Comparison of ENCODE assay signal across 18 cellular contexts in genomic region chr12:122899887-122900286, GRCh38. TPM values are rescaled to one million over a fixed set of nuclear protein-coding genes. Genes with fewer than 3 reads are reported as not detected.
DNase-seq lines count a peak whose midpoint lies in the region; ATAC-seq and TF ChIP-seq lines count a peak whose summit lies in the region.
"Had no signal": no experiment of that assay in that cellular context is flagged by ENCODE, and none has a peak within 500 bp of the region (broad histone marks: within the 10 kb centered on the region; RNA-seq: fewer than 3 reads in every experiment).

No MANE protein-coding gene starts in this region.

- peak overlapping the region; percentile 33 for H3K4me3 Mint-ChIP-seq in memory B cell
- H3K4me3 Mint-ChIP-seq: activated T-helper 1 cell treated with anti-CD3 and anti-CD28 coated beads, Interleukin-12 subunit alpha, Interleukin-12 subunit beta, Interleukin-2, Interleukin-4 antibody, amounts not matched to agents 30 ng/mL and 10 ng/mL and 1 ng/mL, durations not matched to agents 14 hours and 24 hours and 36 hours had no signal

- H2AFZ ChIP-seq in mammary epithelial cell (ENCODE audit: low read depth, low read length) = no peak overlapping the region
- H2AFZ ChIP-seq in MM.1S (ENCODE audit: low read length) = no peak overlapping the region

- no peaks in the 10 kb centered on the region for H3K36me3 Mint-ChIP-seq in memory B cell

- no peaks in the 10 kb centered on the region for H3K27me3 ChIP-seq in mammary epithelial cell (ENCODE audit: insufficient read depth, low read length)
- no peaks in the 10 kb centered on the region for H3K27me3 ChIP-seq in breast epithelium
- H3K27me3 ChIP-seq in MM.1S (replicated peaks; ENCODE audit: insufficient read depth, low read length) = no peaks in the 10 kb centered on the region
- no peaks in the 10 kb centered on the region for H3K27me3 ChIP-seq in right cardiac atrium (ENCODE audit: control insufficient read depth, insufficient read depth)
- H3K27me3 ChIP-seq: dorsolateral prefrontal cortex, pancreas, sigmoid colon had no signal

- H3K79me2 ChIP-seq in mammary epithelial cell (ENCODE audit: insufficient read depth, low read length) (peaks cover 14% of the 10 kb centered on the region), MM.1S (ENCODE audit: low read length) (peaks cover 24% of the 10 kb centered on the region)

- no peak for DNase-seq in mammary epithelial cell
- no peak for DNase-seq in breast epithelium (ENCODE audit: low spot score in 2 of 2)
- no peak for DNase-seq in MM.1S
- no peak for DNase-seq in memory B cell (ENCODE audit: low spot score in 2 of 2)
- DNase-seq in right cardiac atrium = no peak
- no peak for DNase-seq in GM13977 (ENCODE audit: low spot score)
- DNase-seq: COR-L47, hypothalamus, NCI-H1436 treated with DMSO at 0.1 percent for 48 hours, NCI-H524 treated with DMSO at 0.1 percent for 48 hours, SW 1271 had no signal

- in situ Hi-C loops in mammary epithelial cell (cut with MboI; ENCODE audit: low sequenced_read_pairs in 2 of 2) (loop anchor here in 1 of 2 donors (25.0 kb wide), 1 partner anchor 337 kb away; the partner anchor contains the start of genes MPHOSPH9 and MTRFR), GM13977 (cut with MboI; ENCODE audit: low pct_unique_long_range_greater_than_20kb, low sequenced_read_pairs, unreplicated experiment) (no loop called here)

- H3F3A ChIP-seq in MM.1S (ENCODE audit: insufficient read depth, low read length) = peaks cover 37% of the 10 kb centered on the region

- H4K20me1 ChIP-seq in mammary epithelial cell (ENCODE audit: insufficient read depth, low read length) = no peaks in the 10 kb centered on the region
- no peaks in the 10 kb centered on the region for H4K20me1 ChIP-seq in MM.1S (ENCODE audit: insufficient read depth, low read length)

- dilution Hi-C loops in mammary epithelial cell (cut with HindIII; ENCODE audit: low sequenced_read_pairs) = loop anchor here (5.0 kb wide), 1 partner anchor 73 kb away; no protein-coding TSS in a partner anchor

- no peak for TF ChIP-seq POLR2A in breast epithelium (IDR thresholded peaks at IDR 0.05)

- intact Hi-C loops in mammary epithelial cell (cut with micrococcal nuclease) (no loop called here), breast epithelium (cut with DNase I; ENCODE audit: low total_unique reads) (no loop called here), right cardiac atrium (cut with DNase I) (no loop called here)

- no peak for ATAC-seq in memory B cell (ENCODE audit: low read depth)
- ATAC-seq in right cardiac atrium = no peak
- no peak for ATAC-seq in GM19328 (IDR thresholded peaks at IDR 0.05; ENCODE audit: unreplicated experiment)
- ATAC-seq: pancreas had no signal

- H3K4me1 ChIP-seq in mammary epithelial cell (ENCODE audit: insufficient read depth, low read length) = peaks cover 25% of the 10 kb centered on the region
- peaks cover 0 to 5% of the 10 kb centered on the region in 2 donors for H3K4me1 ChIP-seq in breast epithelium
- H3K4me1 ChIP-seq in MM.1S (ENCODE audit: low read length) = peaks cover 33% of the 10 kb centered on the region
- peaks cover 5% of the 10 kb centered on the region for H3K4me1 ChIP-seq in right cardiac atrium (ENCODE audit: control insufficient read depth, insufficient read depth, low read length)

- H3K27ac Mint-ChIP-seq in memory B cell = peak overlapping the region; percentile 77

- H3K9me2 ChIP-seq in MM.1S (replicated peaks; ENCODE audit: insufficient read depth, low read length) = no peaks in the 10 kb centered on the region

- CTCF ChIA-PET in mammary epithelial cell (lab: Charles Lee; ENCODE audit: low non-redundant PET) = no interaction called here

- H3K36me3 ChIP-seq in mammary epithelial cell (ENCODE audit: insufficient read depth, low read length) (no peaks in the 10 kb centered on the region), breast epithelium (no peaks in the 10 kb centered on the region), MM.1S (replicated peaks; ENCODE audit: insufficient read depth, low read length) (no peaks in the 10 kb centered on the region)
- H3K36me3 ChIP-seq: pancreas, sigmoid colon had no signal

- H3K27ac ChIP-seq in mammary epithelial cell (ENCODE audit: insufficient read depth, low read depth, low read length) (peak overlapping the region; percentile 87), breast epithelium (peak overlapping the region in 1 of 2 donors; percentile 98), MM.1S (ENCODE audit: low read length) (peak overlapping the region; percentile 99; the same call in 1 of the 2 replicates), right cardiac atrium (ENCODE audit: low read length) (no peak overlapping the region)
- H3K27ac ChIP-seq: HL-60, sigmoid colon had no signal

- no peaks in the 10 kb centered on the region for H3K9me3 Mint-ChIP-seq in memory B cell
- H3K9me3 Mint-ChIP-seq: activated T-helper 1 cell treated with anti-CD3 and anti-CD28 coated beads, Interleukin-12 subunit alpha, Interleukin-12 subunit beta, Interleukin-2, Interleukin-4 antibody, amounts not matched to agents 30 ng/mL and 10 ng/mL and 1 ng/mL, durations not matched to agents 14 hours and 24 hours and 36 hours had no signal

- no peak overlapping the region for H3K4me3 ChIP-seq in mammary epithelial cell (replicated peaks in 1 of 3; ENCODE audit: insufficient read depth in 1 of 3, low read depth in 2 of 3, low read length in 3 of 3)
- H3K4me3 ChIP-seq in breast epithelium = no peak overlapping the region
- H3K4me3 ChIP-seq in MM.1S (ENCODE audit: low read length) = no peak overlapping the region
- H3K4me3 ChIP-seq in right cardiac atrium (ENCODE audit: low read length) = no peak overlapping the region
- H3K4me3 ChIP-seq: dorsolateral prefrontal cortex, lung, pancreas, sigmoid colon had no signal

- WGBS in mammary epithelial cell (ENCODE audit: low coverage, missing lambda C conversion rate) = 100% methylated on average over 6 of the region's 6 CpGs
- WGBS in right cardiac atrium = 97% methylated on average over 6 of the region's 6 CpGs

- H3K9ac ChIP-seq in mammary epithelial cell (ENCODE audit: insufficient read depth, low read length) = no peak overlapping the region
- H3K9ac ChIP-seq in MM.1S (ENCODE audit: low read length) = no peak overlapping the region

- H3K4me1 Mint-ChIP-seq in memory B cell = peaks cover 48% of the 10 kb centered on the region

- no TSS peak for BruUV-seq in mammary epithelial cell (replicated peaks; lab: Mats Ljungman, UMichigan)

- no peak for TF ChIP-seq CTCF in mammary epithelial cell (conservative IDR thresholded peaks at IDR 0.05 in 1 of 2, IDR thresholded peaks at IDR 0.05 in 1 of 2; ENCODE audit: extremely low read depth in 1 of 2, insufficient read depth in 1 of 2, low read depth in 1 of 2, low read length in 2 of 2)
- no peak for TF ChIP-seq CTCF in breast epithelium (IDR thresholded peaks at IDR 0.05)
- TF ChIP-seq CTCF in MM.1S (IDR thresholded peaks at IDR 0.05; ENCODE audit: low read length) = no peak
- TF ChIP-seq CTCF in GM13977 (IDR thresholded peaks at IDR 0.05; ENCODE audit: extremely low read depth, insufficient read depth, missing control alignments) = no peak

- no peaks in the 10 kb centered on the region for H3K27me3 Mint-ChIP-seq in memory B cell

- no peak overlapping the region for H3K4me2 ChIP-seq in mammary epithelial cell (ENCODE audit: insufficient read depth, low read depth, low read length)
- peak overlapping the region; percentile 15; the same call in 1 of the 2 replicates for H3K4me2 ChIP-seq in MM.1S (ENCODE audit: low read depth, low read length)

- H3K9me3 ChIP-seq in mammary epithelial cell (replicated peaks; ENCODE audit: insufficient read depth, low read length) = peaks cover 4% of the 10 kb centered on the region
- no peaks in the 10 kb centered on the region for H3K9me3 ChIP-seq in breast epithelium
- H3K9me3 ChIP-seq in MM.1S (replicated peaks; ENCODE audit: insufficient read depth, low read length) = no peaks in the 10 kb centered on the region
- no peaks in the 10 kb centered on the region for H3K9me3 ChIP-seq in right cardiac atrium (ENCODE audit: control insufficient read depth, low read length)
- H3K9me3 ChIP-seq: pancreas, sigmoid colon had no signal

RNA-seq across cellular contexts. Expression of gene VPS37B, which starts 4.0 kb away (rescaled TPM):
- 10 to 100 TPM; 30.8 to 60.7 TPM for total RNA-seq in mammary epithelial cell
- polyA plus RNA-seq in mammary epithelial cell = 56.7 TPM
- 35.7 TPM for polyA minus RNA-seq in mammary epithelial cell
- 10 to 100 TPM; 15.4 to 37.8 (median 34.4) TPM for total RNA-seq in breast epithelium
- 10 to 100 TPM; 17.9 to 22.2 (median 18.9) TPM for total RNA-seq in right cardiac atrium
- polyA plus RNA-seq in right cardiac atrium = 21.1 TPM
